In genomic region chr1:87953109-87953508, GRCh38 we compare ENCODE assay signal across 7 cellular contexts.
"Had no signal": no experiment of that assay in that cellular context is flagged by ENCODE, and none has a peak within 500 bp of the region (broad histone marks: within the 10 kb centered on the region; RNA-seq: fewer than 3 reads in every experiment).

No MANE protein-coding gene starts in this region.

- DNase-seq: activated CD4-positive, CD25-positive, alpha-beta regulatory T cell treated with anti-CD3 and anti-CD28 coated beads, Interleukin-2, amount 50 U/mL, for 72 hours; SIG-M5 had no signal

- H3K4me1 ChIP-seq: breast epithelium, Peyer's patch had no signal

- H3K27ac ChIP-seq: breast epithelium, Peyer's patch, RWPE1, VCaP had no signal

- H3K4me3 ChIP-seq: breast epithelium, MG63, Peyer's patch had no signal

- H3K9me3 ChIP-seq: breast epithelium, MG63, Peyer's patch had no signal
